In genomic region chr3:60742606-60743145, GRCh38 we compare ENCODE assay signal across 10 cellular contexts.
DNase-seq lines count a peak whose midpoint lies in the region; ATAC-seq, FAIRE-seq and TF ChIP-seq lines count a peak whose summit lies in the region.
"Had no signal": no experiment of that assay in that cellular context is flagged by ENCODE, and none has a peak within 500 bp of the region (broad histone marks: within the 10 kb centered on the region; RNA-seq: fewer than 3 reads in every experiment).

No MANE protein-coding gene starts in this region.

- no peak overlapping the region for H2BK12ac ChIP-seq in H9 (ENCODE audit: insufficient read length, low read depth, low read length)

- H3K9me3 Mint-ChIP-seq in H9 (peaks cover 3 to 4% of the 10 kb centered on the region in 2 experiments; a peak in 3 of 5 replicates), osteocyte (ENCODE audit: unreplicated experiment) (no peaks in the 10 kb centered on the region)
- H3K9me3 Mint-ChIP-seq: activated CD8-positive, alpha-beta T cell treated with anti-CD3 and anti-CD28 coated beads for 36 hours had no signal

- no peak overlapping the region for H3K4ac ChIP-seq in H9 (ENCODE audit: low read depth, low read length)

- ATAC-seq in GM18498 (IDR thresholded peaks at IDR 0.05; ENCODE audit: unreplicated experiment), result no peak
- ATAC-seq: activated CD8-positive, alpha-beta T cell treated with anti-CD3 and anti-CD28 coated beads for 36 hours; stimulated activated naive CD8-positive, alpha-beta T cell treated with anti-CD3 and anti-CD28 coated beads, Interleukin-15, Interleukin-2, amounts not matched to agents 100 U/mL and 50 U/mL, for 24 hours had no signal

- H2BK15ac ChIP-seq in H9 (ENCODE audit: low read depth, low read length), result no peak overlapping the region

- H3K4me3 Mint-ChIP-seq in H9 (no peak overlapping the region), osteocyte (ENCODE audit: unreplicated experiment) (no peak overlapping the region)
- H3K4me3 Mint-ChIP-seq: activated CD8-positive, alpha-beta T cell treated with anti-CD3 and anti-CD28 coated beads for 36 hours had no signal

- H3K23ac ChIP-seq in H9 (ENCODE audit: insufficient read length, low read depth, low read length), result no peak overlapping the region

- no peak overlapping the region for H3K4me3 ChIP-seq in fibroblast of the aortic adventitia (ENCODE audit: low read depth, low read length)

- H4K20me1 ChIP-seq in H9 (ENCODE audit: control insufficient read depth, insufficient read depth, insufficient read length), result no peaks in the 10 kb centered on the region

- H3K27me3 Mint-ChIP-seq in H9 (ENCODE audit: low read depth) (peaks cover 6% of the 10 kb centered on the region), osteocyte (ENCODE audit: unreplicated experiment) (no peaks in the 10 kb centered on the region)
- H3K27me3 Mint-ChIP-seq: activated CD8-positive, alpha-beta T cell treated with anti-CD3 and anti-CD28 coated beads for 36 hours had no signal

- no peak overlapping the region for H3K27ac ChIP-seq in H9 (ENCODE audit: insufficient read length, low read depth, low read length)

- H3K4me2 ChIP-seq in H9 (ENCODE audit: insufficient read depth, insufficient read length, low read length), result no peak overlapping the region

- H3K27me3 ChIP-seq in H9 (ENCODE audit: insufficient read depth, low read length), result peaks cover 2% of the 10 kb centered on the region; the same call in 1 of the 2 replicates

- no peak overlapping the region for H3K9ac ChIP-seq in H9 (ENCODE audit: extremely low read depth, insufficient read length, low read length)

- H3K9me3 ChIP-seq in H9 (ENCODE audit: control insufficient read depth, low read depth, low read length), result no peaks in the 10 kb centered on the region

- no peak overlapping the region for H4K5ac ChIP-seq in H9 (ENCODE audit: insufficient read length, low read depth, low read length)

- H3K23me2 ChIP-seq in H9 (ENCODE audit: insufficient read length, low read depth, low read length, poor library complexity, severe bottlenecking), result no peaks in the 10 kb centered on the region

- H3K18ac ChIP-seq in H9 (ENCODE audit: insufficient read length, low read depth, low read length), result no peak overlapping the region

- no peak overlapping the region for H3K14ac ChIP-seq in H9 (ENCODE audit: insufficient read depth, low read length)

- no peak overlapping the region for H3T11ph ChIP-seq in H9 (ENCODE audit: low read length)

- H2BK120ac ChIP-seq in H9 (ENCODE audit: low read depth, low read length, poor library complexity, severe bottlenecking), result no peak overlapping the region

- H2AK5ac ChIP-seq in H9 (ENCODE audit: insufficient read length, low read length), result no peak overlapping the region

- no peak for FAIRE-seq in RCC 7860 (lab: Jason Lieb, UNC)

- no peak overlapping the region for H4K91ac ChIP-seq in H9 (ENCODE audit: insufficient read length, low read depth, low read length)

- no CpG with 5 or more reads among the region's 8 CpGs for WGBS in H9 (ENCODE audit: extremely low coverage, insufficient read length, low lambda C conversion rate)

- H3K27ac Mint-ChIP-seq in H9, result no peak overlapping the region
- H3K27ac Mint-ChIP-seq in osteocyte (ENCODE audit: unreplicated experiment), result peak overlapping the region; percentile 61
- H3K27ac Mint-ChIP-seq: activated CD8-positive, alpha-beta T cell treated with anti-CD3 and anti-CD28 coated beads for 36 hours had no signal

- no peaks in the 10 kb centered on the region for H3K79me1 ChIP-seq in H9 (ENCODE audit: insufficient read depth, low read depth, low read length, poor library complexity, severe bottlenecking)

- peaks cover 0 to 5% (median 0%) of the 10 kb centered on the region in 3 experiments; a peak in 5 of 7 replicates for H3K36me3 Mint-ChIP-seq in H9 (ENCODE audit: insufficient read depth in 1 of 3, low read depth in 3 of 3)
- no peaks in the 10 kb centered on the region for H3K36me3 Mint-ChIP-seq in osteocyte (ENCODE audit: unreplicated experiment)

- no peak overlapping the region for H3K56ac ChIP-seq in H9 (ENCODE audit: insufficient read length, low read depth, low read length)

- peaks cover 51 to 57% of the 10 kb centered on the region in 2 experiments for H3K4me1 Mint-ChIP-seq in H9
- peaks cover 37% of the 10 kb centered on the region for H3K4me1 Mint-ChIP-seq in osteocyte (ENCODE audit: unreplicated experiment)

- TF ChIP-seq CTCF in H9 (conservative IDR thresholded peaks at IDR 0.05) (peak; percentile 84), fibroblast of the aortic adventitia (IDR thresholded peaks at IDR 0.05; ENCODE audit: insufficient read depth, low read length) (peak; percentile 55), osteocyte (IDR thresholded peaks at IDR 0.05) (peak; percentile 76)

- H2AFZ ChIP-seq in H9 (ENCODE audit: low read length), result no peak overlapping the region

- H2BK20ac ChIP-seq in H9 (ENCODE audit: low read depth, low read length, poor library complexity, severe bottlenecking), result no peak overlapping the region

- peaks cover 2% of the 10 kb centered on the region; the same call in 1 of the 2 replicates for H3K4me1 ChIP-seq in H9 (ENCODE audit: insufficient read depth, low read length)

- H2BK5ac ChIP-seq in H9 (ENCODE audit: insufficient read length, low read length), result no peak overlapping the region

- DNase-seq in H9 (peak; percentile 80), RCC 7860 (ENCODE audit: low spot score) (peak; percentile 5), fibroblast of the aortic adventitia (ENCODE audit: low read depth) (peak; percentile 26), osteocyte (ENCODE audit: extremely low spot score, unreplicated experiment) (no peak), NCI-H1105 treated with DMSO at 0.1 percent for 48 hours (lab: John Stamatoyannopoulos, UW) (no peak), NAMALWA (ENCODE audit: low spot score) (no peak)
- no peak for DNase-seq in activated CD8-positive, alpha-beta memory T cell treated with anti-CD3 and anti-CD28 coated beads, Interleukin-2, amount 50 U/mL, for 48 hours
- DNase-seq: activated CD8-positive, alpha-beta T cell treated with anti-CD3 and anti-CD28 coated beads for 36 hours; stimulated activated naive CD8-positive, alpha-beta T cell treated with anti-CD3 and anti-CD28 coated beads, Interleukin-15, Interleukin-2, amounts not matched to agents 100 U/mL and 50 U/mL, for 24 hours had no signal

- H3K79me2 ChIP-seq in H9 (ENCODE audit: insufficient read depth, low read length), result no peaks in the 10 kb centered on the region

- H4K8ac ChIP-seq in H9 (replicated peaks; ENCODE audit: insufficient read length, low read depth, low read length), result no peak overlapping the region

Comparison
In these comparisons a context has a peak if more than half of its experiments do, and no peak if none do; other contexts are left out.
1. DNase-seq: peak in H9 (single experiment), RCC 7860 (single experiment) and fibroblast of the aortic adventitia (single experiment); none in osteocyte (single experiment), NCI-H1105 treated with DMSO at 0.1 percent for 48 hours (single experiment), activated CD8-positive, alpha-beta memory T cell treated with anti-CD3 and anti-CD28 coated beads, Interleukin-2, amount 50 U/mL, for 48 hours (single experiment) and NAMALWA (single experiment).
2. Peak in every context shown above with its lines, with median percentiles within 50 percentile points of each other: CTCF ChIP-seq.